ENCODE assay signal across 26 cellular contexts in the genomic region with DNA sequence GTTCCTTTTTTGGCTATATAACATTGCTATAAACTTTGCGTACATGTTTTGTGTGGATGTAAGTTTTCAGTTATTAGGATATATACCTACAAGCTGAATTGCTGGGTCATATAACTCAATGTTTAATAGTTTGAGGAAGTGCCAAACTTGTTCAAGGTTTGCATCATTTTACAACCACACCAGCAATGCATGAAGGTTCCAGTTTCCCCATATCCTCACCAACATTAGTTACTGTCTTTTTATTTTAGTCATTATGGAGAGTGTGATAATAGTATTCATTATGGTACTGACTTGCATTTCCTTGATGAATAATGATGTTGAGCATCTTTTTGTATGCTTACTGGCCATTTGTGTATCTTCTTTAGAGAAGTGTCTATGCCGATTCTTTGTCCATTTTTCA.
DNase-seq lines count a peak whose midpoint lies in the region; ATAC-seq and TF ChIP-seq lines count a peak whose summit lies in the region.
"Had no signal": no experiment of that assay in that cellular context is flagged by ENCODE, and none has a peak within 500 bp of the region (broad histone marks: within the 10 kb centered on the region; RNA-seq: fewer than 3 reads in every experiment).

No MANE protein-coding gene starts in this region.

- H3K27me3 Mint-ChIP-seq in activated T-cell treated with anti-CD3 and anti-CD28 coated beads, Interleukin-2, amount 50 U/mL, for 4 hours (ENCODE audit: low read depth), result no peaks in the 10 kb centered on the region
- H3K27me3 Mint-ChIP-seq: central memory CD8-positive, alpha-beta T cell; effector memory CD8-positive, alpha-beta T cell had no signal

- TF ChIP-seq CTCF in HL-60 (IDR thresholded peaks at IDR 0.05; ENCODE audit: insufficient read depth, low read length) (no peak), neutrophil (IDR thresholded peaks at IDR 0.05) (no peak)

- H3K9me3 Mint-ChIP-seq in activated T-cell treated with anti-CD3 and anti-CD28 coated beads, Interleukin-2, amount 50 U/mL, for 4 hours, result peaks cover 4% of the 10 kb centered on the region
- H3K9me3 Mint-ChIP-seq: effector memory CD8-positive, alpha-beta T cell had no signal

- peaks cover 14 to 15% of the 10 kb centered on the region in 2 experiments for H3K4me1 ChIP-seq in neutrophil (ENCODE audit: control insufficient read depth in 1 of 2, insufficient read depth in 1 of 2, low read depth in 1 of 2, low read length in 1 of 2)

- DNase-seq in activated T-cell treated with anti-CD3 and anti-CD28 coated beads, Interleukin-2, amount 50 U/mL, for 4 hours, result no peak
- no peak for DNase-seq in activated T-cell treated with anti-CD3 and anti-CD28 coated beads, Interleukin-2, amount 50 U/mL, for 48 hours
- DNase-seq in HL-60 (ENCODE audit: low read depth in 1 of 2, low spot score in 1 of 2) (peak; percentile 12 to 69), NOMO-1 treated with dmso at 0.1 percent for 144 hours (lab: John Stamatoyannopoulos, UW; ENCODE audit: unreplicated experiment) (peak; percentile 34), SW 1271 (lab: John Stamatoyannopoulos, UW) (no peak)
- DNase-seq: activated CD4-positive, alpha-beta T cell treated with anti-CD3 and anti-CD28 coated beads for 4 hours; adrenal gland; body of pancreas; Calu3; DMS79 treated with DMSO at 0.1 percent for 48 hours; effector memory CD8-positive, alpha-beta T cell; GDM1; H9; left colon; NCI-H1048; NCI-H1694; NCI-H2171; PC-3; stimulated activated naive CD4-positive, alpha-beta T cell treated with Interleukin-2 at 50 U/mL for 16 hours; testis had no signal

- H3K36me3 ChIP-seq in neutrophil, result peaks cover 10% of the 10 kb centered on the region
- H3K36me3 ChIP-seq: adrenal gland had no signal

- H3K4me3 ChIP-seq in HL-60 (replicated peaks; ENCODE audit: insufficient read depth, low read length), result no peak overlapping the region
- no peak overlapping the region for H3K4me3 ChIP-seq in neutrophil (ENCODE audit: low read depth in 1 of 2, low read length in 1 of 2)
- H3K4me3 ChIP-seq: adrenal gland, body of pancreas, testis had no signal

- ATAC-seq in activated T-cell treated with anti-CD3 and anti-CD28 coated beads, Interleukin-2, amount 50 U/mL, for 4 hours, result peak; percentile 32 to 40
- no peak for ATAC-seq in GM18873 (IDR thresholded peaks at IDR 0.05; ENCODE audit: low FRiP score, unreplicated experiment)
- no peak for ATAC-seq in GM19397 (IDR thresholded peaks at IDR 0.05; ENCODE audit: unreplicated experiment)
- ATAC-seq: body of pancreas; effector memory CD8-positive, alpha-beta T cell; left colon; PC-3; SK-N-SH treated with all-trans-retinoic acid at 6 μM for 48 hours had no signal

- H3K4me3 Mint-ChIP-seq in activated T-cell treated with anti-CD3 and anti-CD28 coated beads, Interleukin-2, amount 50 U/mL, for 4 hours, result no peak overlapping the region
- H3K4me3 Mint-ChIP-seq: central memory CD8-positive, alpha-beta T cell; effector memory CD8-positive, alpha-beta T cell; H9; nephron had no signal

- no peaks in the 10 kb centered on the region for H3K27me3 ChIP-seq in HL-60 (ENCODE audit: insufficient read depth, poor library complexity, severe bottlenecking)
- no peaks in the 10 kb centered on the region for H3K27me3 ChIP-seq in neutrophil
- H3K27me3 ChIP-seq: adrenal gland, body of pancreas, testis had no signal

- H3K27ac ChIP-seq in HL-60 (replicated peaks) (peak overlapping the region; percentile 17; the same call in 1 of the 2 replicates), neutrophil (peak overlapping the region; percentile 42)
- H3K27ac ChIP-seq: adrenal gland, body of pancreas, testis had no signal

- no peaks in the 10 kb centered on the region for H3K9me3 ChIP-seq in neutrophil
- H3K9me3 ChIP-seq: adrenal gland, body of pancreas, testis had no signal

- H3K36me3 Mint-ChIP-seq in activated T-cell treated with anti-CD3 and anti-CD28 coated beads, Interleukin-2, amount 50 U/mL, for 4 hours (ENCODE audit: insufficient read depth), result peaks cover 18% of the 10 kb centered on the region

- peaks cover 8% of the 10 kb centered on the region for H3K4me1 Mint-ChIP-seq in activated T-cell treated with anti-CD3 and anti-CD28 coated beads, Interleukin-2, amount 50 U/mL, for 4 hours (ENCODE audit: low read depth)
- H3K4me1 Mint-ChIP-seq: nephron had no signal

Comparison
In these comparisons a context has a peak if more than half of its experiments do, and no peak if none do; other contexts are left out.
1. ATAC-seq: peak in activated T-cell treated with anti-CD3 and anti-CD28 coated beads, Interleukin-2, amount 50 U/mL, for 4 hours (2 of 2); none in GM18873 (single experiment) and GM19397 (single experiment).
2. DNase-seq: peak in HL-60 (2 of 2) and NOMO-1 treated with dmso at 0.1 percent for 144 hours (single experiment); none in activated T-cell treated with anti-CD3 and anti-CD28 coated beads, Interleukin-2, amount 50 U/mL, for 4 hours (single experiment), activated T-cell treated with anti-CD3 and anti-CD28 coated beads, Interleukin-2, amount 50 U/mL, for 48 hours (0 of 2) and SW 1271 (0 of 2).